ENCODE assay signal across 8 cellular contexts in genomic region chr2:73386342-73386868, GRCh38. TPM values are rescaled to one million over a fixed set of nuclear protein-coding genes. Genes with fewer than 3 reads are reported as not detected.
DNase-seq lines count a peak whose midpoint lies in the region; ATAC-seq and TF ChIP-seq lines count a peak whose summit lies in the region.

No MANE protein-coding gene starts in this region.

- TF ChIP-seq CTCF in fibroblast of the aortic adventitia (IDR thresholded peaks at IDR 0.05; ENCODE audit: insufficient read depth, low read length): no peak
- TF ChIP-seq CTCF in psoas muscle (IDR thresholded peaks at IDR 0.05): no peak

- ATAC-seq in HG02759 (IDR thresholded peaks at IDR 0.05; ENCODE audit: unreplicated experiment) (peak; percentile 11), psoas muscle (peak in 1 of 4 donors; percentile 1)

- H3K27ac ChIP-seq in SK-N-MC: peak overlapping the region; percentile 70
- peak overlapping the region; percentile 83 for H3K27ac ChIP-seq in psoas muscle

- peaks cover 18% of the 10 kb centered on the region for H3K4me1 ChIP-seq in psoas muscle

- no peaks in the 10 kb centered on the region for H3K27me3 ChIP-seq in psoas muscle (ENCODE audit: insufficient read depth in 3 of 3, low read length in 2 of 3)

- 0 to 1% (median 0%) methylated on average over 24 of the region's 24 CpGs for WGBS in psoas muscle, 3 donors

- H3K9ac ChIP-seq in SK-N-MC (ENCODE audit: insufficient read length): peak overlapping the region; percentile 88

- H3K36me3 ChIP-seq in SK-N-MC (ENCODE audit: insufficient read depth, low read length) (peaks cover 4% of the 10 kb centered on the region), psoas muscle (ENCODE audit: insufficient read depth in 1 of 2, low read depth in 1 of 2) (no peaks in the 10 kb centered on the region)

- peak overlapping the region; percentile 98 for H3K4me3 ChIP-seq in SK-N-MC
- H3K4me3 ChIP-seq in fibroblast of the aortic adventitia (ENCODE audit: low read depth, low read length): peak overlapping the region; percentile 94
- H3K4me3 ChIP-seq in psoas muscle: peak overlapping the region; percentile 89

- H3K9me3 ChIP-seq in SK-N-MC (ENCODE audit: low read depth, low read length) (no peaks in the 10 kb centered on the region), psoas muscle (no peaks in the 10 kb centered on the region)

- DNase-seq in NCI-H2107 treated with DMSO at 0.1 percent for 48 hours (lab: John Stamatoyannopoulos, UW; ENCODE audit: unreplicated experiment) (peak; percentile 35), NCI-H2107 (lab: John Stamatoyannopoulos, UW) (no peak), SK-N-MC (ENCODE audit: low read depth, low spot score) (no peak), fibroblast of the aortic adventitia (ENCODE audit: low read depth) (no peak), psoas muscle (no peak), AG20443 (ENCODE audit: low spot score) (no peak), NCI-H187 treated with DMSO at 0.1 percent for 48 hours (lab: John Stamatoyannopoulos, UW) (no peak)

- intact Hi-C loops in psoas muscle (cut with DNase I): no loop called here

RNA-seq across cellular contexts. Expression of gene ALMS1, which starts 0.8 kb away (rescaled TPM):
- total RNA-seq in fibroblast of the aortic adventitia (ENCODE audit: low replicate concordance) (15.0 and 28.2 TPM in 2 replicates), psoas muscle (1 to 10 TPM; 5.9 to 8.2 (median 6.8) TPM)
- 1 to 10 TPM; 3.7 to 6.2 (median 5.4) TPM for polyA plus RNA-seq in psoas muscle
